ENCODE assay signal across 25 cellular contexts in genomic region chr11:115652501-115652900, GRCh38.
"Had no signal": no experiment of that assay in that cellular context is flagged by ENCODE, and none has a peak within 500 bp of the region (broad histone marks: within the 10 kb centered on the region; RNA-seq: fewer than 3 reads in every experiment).

No MANE protein-coding gene starts in this region.

- H3K4me2 ChIP-seq: neural progenitor cell had no signal

- ATAC-seq: esophagus mucosa; gastrocnemius medialis; natural killer cell treated with Interleukin-12 subunit alpha and Interleukin-12 subunit beta and Interleukin-15 and Interleukin-18, amount 100 ng/mL, for 72 hours had no signal

- H3K27me3 ChIP-seq: gastrocnemius medialis, neural progenitor cell, ovary, right atrium auricular region had no signal

- H3K9me3 ChIP-seq: gastrocnemius medialis, left ventricle myocardium inferior, lower lobe of right lung, ovary, right atrium auricular region, sigmoid colon, stomach, thoracic aorta had no signal

- H3K27ac ChIP-seq: dorsolateral prefrontal cortex, gastrocnemius medialis, left ventricle myocardium inferior, lower lobe of right lung, neural progenitor cell, ovary, right atrium auricular region, sigmoid colon, skin epidermis, stomach, thoracic aorta had no signal

- H3K36me3 ChIP-seq: gastrocnemius medialis, left ventricle myocardium inferior, lower lobe of right lung, neural progenitor cell, ovary, right atrium auricular region, sigmoid colon, stomach, thoracic aorta had no signal

- H3K4me1 ChIP-seq: gastrocnemius medialis, left ventricle myocardium inferior, lower lobe of right lung, stomach had no signal

- DNase-seq: cortex of kidney; dorsolateral prefrontal cortex; effector CD8-positive, alpha-beta T cell; gastrocnemius medialis; immature natural killer cell; left cardiac atrium; left ventricle myocardium inferior; lower lobe of right lung; mesenchymal stem cell; midbrain; nucleus accumbens; ovary; sigmoid colon; stimulated activated CD4-positive, alpha-beta T cell treated with anti-CD3 and anti-CD28 coated beads, Interleukin-2, amount 100 ng/mL, for 24 hours; stimulated activated CD4-positive, alpha-beta T cell treated with anti-CD3 and anti-CD28 coated beads, Interleukin-4, amount 100 ng/mL, for 4 hours; stimulated activated naive CD4-positive, alpha-beta T cell; stomach; substantia nigra; trophoblast cell had no signal

- H2AFZ ChIP-seq: neural progenitor cell had no signal

- H3K4me3 ChIP-seq: dorsolateral prefrontal cortex, gastrocnemius medialis, left ventricle myocardium inferior, lower lobe of right lung, neural progenitor cell, ovary, right atrium auricular region, sigmoid colon, skin epidermis, stomach, thoracic aorta had no signal

- H3K9ac ChIP-seq: neural progenitor cell had no signal
